In the genomic region with DNA sequence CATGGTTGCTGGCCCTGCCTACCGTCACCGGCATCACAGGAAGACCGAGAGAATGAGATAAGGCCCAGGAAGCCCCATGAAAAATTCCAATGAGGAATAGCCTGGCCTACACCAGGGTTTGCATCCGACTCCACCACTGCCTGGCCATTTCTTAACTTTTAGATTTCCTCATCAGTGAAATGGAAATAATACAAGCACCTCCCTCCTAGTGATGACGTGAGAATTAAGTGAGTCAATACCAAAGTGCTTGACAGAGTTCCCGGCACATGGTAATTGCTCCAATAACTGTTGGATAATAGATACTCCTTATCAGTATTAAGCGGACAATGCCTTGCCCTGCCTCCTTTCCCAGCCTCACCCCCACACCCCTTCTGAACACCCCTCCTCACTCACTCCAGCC, we compare ENCODE assay signal across 12 cellular contexts.
A peak's percentile ranks its signal among the peaks of the same experiment; 100 is the strongest.
DNase-seq lines count a peak whose midpoint lies in the region; ATAC-seq and TF ChIP-seq lines count a peak whose summit lies in the region.
"Had no signal": no experiment of that assay in that cellular context is flagged by ENCODE, and none has a peak within 500 bp of the region (broad histone marks: within the 10 kb centered on the region; RNA-seq: fewer than 3 reads in every experiment).

No MANE protein-coding gene starts in this region.

- no peaks in the 10 kb centered on the region for H3K27me3 ChIP-seq in OCI-LY1 (ENCODE audit: insufficient read depth, low read length)

- H3K4me2 ChIP-seq in OCI-LY1 (ENCODE audit: low read length), result no peak overlapping the region

- H3K27ac Mint-ChIP-seq in activated CD4-positive, alpha-beta T cell treated with anti-CD3 and anti-CD28 coated beads for 36 hours, result no peak overlapping the region
- H3K27ac Mint-ChIP-seq: B cell; CD4-positive, alpha-beta T cell had no signal

- peak overlapping the region; percentile 94 for H3K27ac ChIP-seq in OCI-LY1 (ENCODE audit: low read depth, low read length, poor library complexity, severe bottlenecking)
- H3K27ac ChIP-seq: HL-60 had no signal

- no peak for ATAC-seq in activated CD4-positive, alpha-beta T cell treated with anti-CD3 and anti-CD28 coated beads for 36 hours
- ATAC-seq: GM12878 had no signal

- peaks cover 92% of the 10 kb centered on the region for H3K4me1 ChIP-seq in OCI-LY1 (ENCODE audit: insufficient read depth, low read length, severe bottlenecking)

- H3K4me3 Mint-ChIP-seq in activated CD4-positive, alpha-beta T cell treated with anti-CD3 and anti-CD28 coated beads for 36 hours, result no peak overlapping the region
- H3K4me3 Mint-ChIP-seq: B cell; CD4-positive, alpha-beta T cell had no signal

- no peaks in the 10 kb centered on the region for H3F3A ChIP-seq in OCI-LY1 (ENCODE audit: insufficient read depth, low read length)

- H3K9me3 Mint-ChIP-seq in activated CD4-positive, alpha-beta T cell treated with anti-CD3 and anti-CD28 coated beads for 36 hours (ENCODE audit: low read depth), result no peaks in the 10 kb centered on the region
- H3K9me3 Mint-ChIP-seq: CD4-positive, alpha-beta T cell had no signal

- H3K36me3 ChIP-seq in OCI-LY1 (ENCODE audit: insufficient read depth, low read length), result no peaks in the 10 kb centered on the region

- no peaks in the 10 kb centered on the region for H4K20me1 ChIP-seq in OCI-LY1 (ENCODE audit: insufficient read depth, low read length)

- no peaks in the 10 kb centered on the region for H3K79me2 ChIP-seq in OCI-LY1 (ENCODE audit: insufficient read depth, low read length)

- POLR2A ChIA-PET in activated CD4-positive, alpha-beta T cell treated with anti-CD3 and anti-CD28 coated beads for 36 hours (lab: Charles Lee), result no interaction called here

- no peak overlapping the region; the same call in 1 of the 2 replicates for H3K9ac ChIP-seq in OCI-LY1 (ENCODE audit: low read length)

- H3K4me1 Mint-ChIP-seq in activated CD4-positive, alpha-beta T cell treated with anti-CD3 and anti-CD28 coated beads for 36 hours, result no peaks in the 10 kb centered on the region

- no peak for TF ChIP-seq CTCF in OCI-LY1 (IDR thresholded peaks at IDR 0.05; ENCODE audit: low read length)
- TF ChIP-seq CTCF in cardiac fibroblast (IDR thresholded peaks at IDR 0.05; ENCODE audit: low read depth, low read length), result no peak
- TF ChIP-seq CTCF in fibroblast of the aortic adventitia (IDR thresholded peaks at IDR 0.05; ENCODE audit: insufficient read depth, low read length), result no peak

- H3K9me2 ChIP-seq in OCI-LY1 (ENCODE audit: low read depth, low read length), result no peaks in the 10 kb centered on the region

- CTCF ChIA-PET in activated CD4-positive, alpha-beta T cell treated with anti-CD3 and anti-CD28 coated beads for 36 hours (lab: Charles Lee), result no interaction called here

- no peaks in the 10 kb centered on the region for H3K36me3 Mint-ChIP-seq in activated CD4-positive, alpha-beta T cell treated with anti-CD3 and anti-CD28 coated beads for 36 hours (ENCODE audit: low read depth)

- peaks cover 4% of the 10 kb centered on the region for H3K27me3 Mint-ChIP-seq in activated CD4-positive, alpha-beta T cell treated with anti-CD3 and anti-CD28 coated beads for 36 hours

- H2AFZ ChIP-seq in OCI-LY1 (ENCODE audit: low read length), result no peak overlapping the region

- intact Hi-C loops in activated CD4-positive, alpha-beta T cell treated with anti-CD3 and anti-CD28 coated beads for 36 hours (cut with DNase I, micrococcal nuclease), result no loop called here

- H3K9me3 ChIP-seq in OCI-LY1 (ENCODE audit: low read length), result no peaks in the 10 kb centered on the region

- DNase-seq in cardiac fibroblast (ENCODE audit: low read depth in 2 of 2), result peak; percentile 20 to 29
- DNase-seq in fibroblast of the aortic adventitia (ENCODE audit: low read depth), result peak; percentile 10
- no peak for DNase-seq in stimulated activated CD8-positive, alpha-beta memory T cell treated with anti-CD3 and anti-CD28 coated beads, Interleukin-4, amount 100 ng/mL, for 48 hours
- no peak for DNase-seq in activated CD4-positive, alpha-beta T cell treated with anti-CD3 and anti-CD28 coated beads for 36 hours
- no peak for DNase-seq in anterior cingulate cortex (lab: John Stamatoyannopoulos, UW)
- no peak for DNase-seq in hepatic stellate cell (ENCODE audit: low spot score)
- DNase-seq: C1 segment of cervical spinal cord; CD4-positive, alpha-beta T cell had no signal

- H3K4me3 ChIP-seq in OCI-LY1 (ENCODE audit: low read depth, low read length, poor library complexity, severe bottlenecking) (no peak overlapping the region), cardiac fibroblast (replicated peaks in 1 of 2; ENCODE audit: low read depth in 2 of 2, low read length in 2 of 2) (no peak overlapping the region), fibroblast of the aortic adventitia (ENCODE audit: low read depth, low read length) (no peak overlapping the region)
- H3K4me3 ChIP-seq: GM12878 had no signal

Comparison
In these comparisons a context has a peak if more than half of its experiments do, and no peak if none do; other contexts are left out.
1. DNase-seq: peak in cardiac fibroblast (2 of 2) and fibroblast of the aortic adventitia (single experiment); none in stimulated activated CD8-positive, alpha-beta memory T cell treated with anti-CD3 and anti-CD28 coated beads, Interleukin-4, amount 100 ng/mL, for 48 hours (single experiment), activated CD4-positive, alpha-beta T cell treated with anti-CD3 and anti-CD28 coated beads for 36 hours (single experiment), anterior cingulate cortex (0 of 58) and hepatic stellate cell (single experiment).